ENCODE assay signal across 8 cellular contexts in the genomic region with DNA sequence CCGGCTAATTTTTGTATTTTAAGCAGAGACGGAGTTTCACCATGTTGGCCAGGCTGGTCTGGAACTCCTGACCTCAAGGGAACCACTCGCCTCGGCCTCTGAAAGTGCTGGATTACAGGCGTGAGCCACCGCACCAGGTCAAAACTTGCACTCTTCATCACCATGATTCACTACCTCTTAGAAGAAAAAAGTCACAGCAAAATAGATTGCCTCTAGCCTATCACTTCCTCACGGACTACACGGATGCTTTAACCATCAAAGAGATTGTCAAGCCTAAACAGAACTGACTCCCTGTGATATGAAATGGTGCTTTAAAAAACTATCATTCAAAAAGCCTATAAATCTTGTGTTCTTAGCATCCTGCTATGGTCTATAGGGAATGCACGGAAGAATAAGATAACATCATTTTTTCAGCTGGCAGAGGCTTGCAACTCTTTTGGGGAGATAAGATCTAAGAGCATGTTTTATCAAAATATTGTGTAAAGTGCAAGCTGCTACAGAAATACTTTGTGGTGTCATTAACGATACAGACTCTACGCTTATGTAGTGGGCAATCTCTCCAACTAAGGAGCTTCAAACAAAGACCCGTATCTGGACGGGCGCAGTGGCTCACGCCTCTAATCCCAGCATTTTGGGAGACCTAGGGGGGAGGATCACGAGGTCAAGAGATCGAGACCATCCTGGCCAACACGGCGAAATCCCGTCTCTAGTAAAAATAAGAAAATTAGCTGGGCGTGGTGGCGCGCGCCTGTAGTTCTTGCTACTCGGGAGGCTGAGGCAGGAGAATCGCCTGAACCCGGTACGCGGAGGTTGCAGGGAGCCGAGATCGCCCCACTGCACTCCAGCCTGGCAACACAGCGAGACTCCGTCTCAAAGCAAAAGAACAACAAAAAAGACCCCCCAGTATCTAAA. TPM values are rescaled to one million over a fixed set of nuclear protein-coding genes. Genes with fewer than 3 reads are reported as not detected.
A peak's percentile ranks its signal among the peaks of the same experiment; 100 is the strongest.
DNase-seq lines count a peak whose midpoint lies in the region; ATAC-seq and TF ChIP-seq lines count a peak whose summit lies in the region.

No MANE protein-coding gene starts in this region.

- H3K9me2 ChIP-seq in HCT116 (ENCODE audit: insufficient read depth): no peaks in the 10 kb centered on the region

- TF ChIP-seq CTCF in HCT116 (IDR thresholded peaks at IDR 0.05 in 2 of 3, conservative IDR thresholded peaks at IDR 0.05 in 1 of 3; ENCODE audit: borderline replicate concordance in 1 of 3, insufficient read depth in 1 of 3, low read depth in 2 of 3, low read length in 2 of 3) (no peak), fibroblast of pulmonary artery (IDR thresholded peaks at IDR 0.05; ENCODE audit: low read length, missing control alignments) (no peak)

- ATAC-seq in HCT116 (no peak), SK-N-SH treated with all-trans-retinoic acid at 6 μM for 48 hours (no peak)

- no peak for TF ChIP-seq POLR2A in HCT116 (IDR thresholded peaks at IDR 0.05; ENCODE audit: borderline replicate concordance, extremely low read depth, insufficient read depth, insufficient read length)

- H3K4me3 ChIP-seq in HCT116 (replicated peaks in 1 of 2; ENCODE audit: low read depth in 1 of 2, low read length in 2 of 2): peak overlapping the region; percentile 73 to 92
- peak overlapping the region; percentile 99 for H3K4me3 ChIP-seq in fibroblast of pulmonary artery (replicated peaks; ENCODE audit: low read depth, low read length)
- peak overlapping the region; percentile 93 for H3K4me3 ChIP-seq in skeletal muscle satellite cell (ENCODE audit: low read length)

- RAD21 ChIA-PET in HCT116 (lab: Charles Lee; ENCODE audit: low non-redundant PET in 1 of 2, low total read pairs in 2 of 2, uncharacterized antibody in 2 of 2, unreplicated experiment in 2 of 2): no interaction called here

- peaks cover 10 to 16% of the 10 kb centered on the region in 2 experiments for H3K4me1 ChIP-seq in HCT116 (ENCODE audit: control insufficient read depth in 1 of 2, insufficient read depth in 2 of 2, low read length in 2 of 2)
- peaks cover 25% of the 10 kb centered on the region for H3K4me1 ChIP-seq in skeletal muscle satellite cell (ENCODE audit: control insufficient read depth, insufficient read depth, low read length)

- POLR2A ChIA-PET in HCT116 (lab: Charles Lee): interaction anchor here (0.6 kb wide), 1 partner anchor 37 kb away, joined by 3 read pairs; no protein-coding TSS in a partner anchor

- H3K9ac ChIP-seq in HCT116 (ENCODE audit: low read length) (peak overlapping the region; percentile 80), skeletal muscle satellite cell (ENCODE audit: low read depth, low read length) (peak overlapping the region; percentile 86)

- H3K4me2 ChIP-seq in HCT116 (ENCODE audit: low read length) (peak overlapping the region; percentile 68), skeletal muscle satellite cell (ENCODE audit: low read length) (peak overlapping the region; percentile 85)

- no peaks in the 10 kb centered on the region for H3K27me3 ChIP-seq in HCT116 (ENCODE audit: insufficient read depth, low read length)
- no peaks in the 10 kb centered on the region for H3K27me3 ChIP-seq in skeletal muscle satellite cell (ENCODE audit: control insufficient read depth, insufficient read depth, low read length)

- DNase-seq in HCT116 (ENCODE audit: low read depth, low spot score) (no peak), fibroblast of pulmonary artery (ENCODE audit: low read depth) (no peak), HCEC 1CT (no peak), activated gamma-delta T cell treated with Interleukin-2 at 50 U/mL for 16 hours (no peak), NCI-H446 (lab: John Stamatoyannopoulos, UW) (no peak)
- no peak for DNase-seq in activated CD4-positive, alpha-beta T cell treated with anti-CD3 and anti-CD28 coated beads for 4 hours

- H3K79me2 ChIP-seq in HCT116 (ENCODE audit: insufficient read depth, low read length): peaks cover 87% of the 10 kb centered on the region

- H3K36me3 ChIP-seq in HCT116 (ENCODE audit: control insufficient read depth in 1 of 2, insufficient read depth in 2 of 2, low read length in 2 of 2) (peaks cover 6 to 11% of the 10 kb centered on the region in 2 experiments; a peak in 3 of 4 replicates), skeletal muscle satellite cell (ENCODE audit: insufficient read depth, low read length) (peaks cover 12% of the 10 kb centered on the region)

- no peak overlapping the region for H2AFZ ChIP-seq in HCT116 (ENCODE audit: low read depth, low read length, poor library complexity, severe bottlenecking)

- CTCF ChIA-PET in HCT116 (lab: Charles Lee): no interaction called here

- peak overlapping the region; percentile 62 for H3K27ac ChIP-seq in HCT116 (ENCODE audit: low read depth, low read length)

- intact Hi-C loops in HCT116 (cut with micrococcal nuclease): no loop called here

- TSS peak; percentile 43 for BruUV-seq in HCT116 (replicated peaks; lab: Mats Ljungman, UMichigan)

- H4K20me1 ChIP-seq in HCT116 (ENCODE audit: insufficient read depth): no peaks in the 10 kb centered on the region

- TF ChIP-seq RAD21 in HCT116 (IDR thresholded peaks at IDR 0.05; ENCODE audit: low read depth): no peak

- no peaks in the 10 kb centered on the region for H3K9me3 ChIP-seq in HCT116 (ENCODE audit: control insufficient read depth in 1 of 2, insufficient read depth in 1 of 2, low read depth in 1 of 2, low read length in 2 of 2)
- no peaks in the 10 kb centered on the region for H3K9me3 ChIP-seq in skeletal muscle satellite cell (replicated peaks; ENCODE audit: low read length)

TF ChIP-seq in HCT116, 20 proteins besides CTCF, POLR2A, EP300 and RAD21:
- no peak for TF ChIP-seq ZNF274 (IDR thresholded peaks at IDR 0.05; ENCODE audit: low read depth, low read length)
- TF ChIP-seq, protein P1, sequence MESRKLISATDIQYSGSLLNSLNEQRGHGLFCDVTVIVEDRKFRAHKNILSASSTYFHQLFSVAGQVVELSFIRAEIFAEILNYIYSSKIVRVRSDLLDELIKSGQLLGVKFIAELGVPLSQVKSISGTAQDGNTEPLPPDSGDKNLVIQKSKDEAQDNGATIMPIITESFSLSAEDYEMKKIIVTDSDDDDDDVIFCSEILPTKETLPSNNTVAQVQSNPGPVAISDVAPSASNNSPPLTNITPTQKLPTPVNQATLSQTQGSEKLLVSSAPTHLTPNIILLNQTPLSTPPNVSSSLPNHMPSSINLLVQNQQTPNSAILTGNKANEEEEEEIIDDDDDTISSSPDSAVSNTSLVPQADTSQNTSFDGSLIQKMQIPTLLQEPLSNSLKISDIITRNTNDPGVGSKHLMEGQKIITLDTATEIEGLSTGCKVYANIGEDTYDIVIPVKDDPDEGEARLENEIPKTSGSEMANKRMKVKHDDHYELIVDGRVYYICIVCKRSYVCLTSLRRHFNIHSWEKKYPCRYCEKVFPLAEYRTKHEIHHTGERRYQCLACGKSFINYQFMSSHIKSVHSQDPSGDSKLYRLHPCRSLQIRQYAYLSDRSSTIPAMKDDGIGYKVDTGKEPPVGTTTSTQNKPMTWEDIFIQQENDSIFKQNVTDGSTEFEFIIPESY (IDR thresholded peaks at IDR 0.05; ENCODE audit: extremely low read depth, insufficient replicate concordance, low read length): no peak
- TF ChIP-seq, protein P2, sequence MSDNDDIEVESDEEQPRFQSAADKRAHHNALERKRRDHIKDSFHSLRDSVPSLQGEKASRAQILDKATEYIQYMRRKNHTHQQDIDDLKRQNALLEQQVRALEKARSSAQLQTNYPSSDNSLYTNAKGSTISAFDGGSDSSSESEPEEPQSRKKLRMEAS (IDR thresholded peaks at IDR 0.05): no peak

TF ChIP-seq in SK-N-SH treated with all-trans-retinoic acid at 6 μM for 48 hours, 23 proteins besides CTCF, POLR2A, EP300 and RAD21:
- no peak for TF ChIP-seq ZNF565 (CRISPR knock-in tag; conservative IDR thresholded peaks at IDR 0.05; ENCODE audit: low read depth)
- peak; percentile 90; the same call in 1 of the 2 replicates for TF ChIP-seq ZNF8 (CRISPR knock-in tag; IDR thresholded peaks at IDR 0.05)

RNA-seq across cellular contexts. Expression of gene TFB2M, which starts 1.0 kb away (rescaled TPM):
- total RNA-seq in HCT116 (2021; ENCODE audit: unreplicated experiment): 24.4 TPM
- polyA plus RNA-seq in HCT116 (2012): 6.8 and 9.3 TPM in 2 replicates
- 29.5 and 34.2 TPM in 2 replicates for total RNA-seq in skeletal muscle satellite cell (2012; rRNA removed)

RNA-seq across cellular contexts. Expression of gene CNST, which starts 1.2 kb away (rescaled TPM):
- total RNA-seq in HCT116 (2021; ENCODE audit: unreplicated experiment): 13.5 TPM
- polyA plus RNA-seq in HCT116 (2012): 4.3 and 5.0 TPM in 2 replicates
- 14.2 and 15.1 TPM in 2 replicates for total RNA-seq in skeletal muscle satellite cell (2012; rRNA removed)

RNA-seq across cellular contexts. Expression of gene SMYD3, which starts 58.0 kb away (rescaled TPM):
- 33.6 TPM for total RNA-seq in HCT116 (2021; ENCODE audit: unreplicated experiment)
- 29.5 and 38.2 TPM in 2 replicates for polyA plus RNA-seq in HCT116 (2012)
- total RNA-seq in skeletal muscle satellite cell (2012; rRNA removed): 26.4 and 28.0 TPM in 2 replicates
